8 cellular contexts compared by ENCODE assay signal in the genomic region with DNA sequence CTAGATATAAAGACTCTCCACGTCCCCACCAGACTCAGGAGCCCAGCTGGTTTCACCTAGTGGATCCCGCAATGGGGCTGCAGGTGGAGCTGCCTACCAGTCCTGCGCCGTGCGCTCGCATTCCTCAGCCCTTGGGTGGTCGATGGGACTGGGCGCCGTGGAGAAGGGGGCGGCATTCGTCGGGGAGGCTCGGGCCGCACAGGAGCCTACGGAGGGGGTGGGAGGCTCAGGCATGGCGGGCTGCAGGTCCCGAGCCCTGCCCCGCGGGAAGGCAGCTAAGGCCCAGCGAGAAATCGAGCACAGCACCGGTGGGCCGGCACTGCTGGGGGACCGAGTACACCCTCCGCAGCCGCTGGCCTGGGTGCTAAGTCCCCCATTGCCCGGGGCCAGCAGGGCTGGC. TPM values are rescaled to one million over a fixed set of nuclear protein-coding genes. Genes with fewer than 3 reads are reported as not detected.
A peak's percentile ranks its signal among the peaks of the same experiment; 100 is the strongest.
DNase-seq lines count a peak whose midpoint lies in the region; ATAC-seq and TF ChIP-seq lines count a peak whose summit lies in the region.
"Not testable (repeated sequence)": the region's sequence is repeated elsewhere in the genome, so short reads cannot be mapped to it uniquely, and the experiment has no call there.

No MANE protein-coding gene starts in this region.

- H3K27ac Mint-ChIP-seq in WTC11 = not testable (repeated sequence)
- H3K27ac Mint-ChIP-seq in activated naive CD8-positive, alpha-beta T cell treated with anti-CD3 and anti-CD28 coated beads for 36 hours = peak overlapping the region; percentile 96
- H3K27ac Mint-ChIP-seq in dendritic cell treated with granulocyte-macrophage colony-stimulating factor and Interleukin-4, amounts not matched to agents 40 ng/mL and 50 ng/mL, for 4 days = peak overlapping the region; percentile 60
- peak overlapping the region in 2 of 3 experiments; percentile 8 to 93 for H3K27ac Mint-ChIP-seq in nephron
- H3K27ac Mint-ChIP-seq in stimulated activated memory B cell treated with anti-CD40 and anti-IgM and Interleukin-4, amounts not matched to agents 10 μg/mL and 1 μg/mL and 100 μg/mL, for 72 hours = peak overlapping the region; percentile 38

- not testable (repeated sequence) for H3K36me3 ChIP-seq in upper lobe of right lung

- not testable (repeated sequence) for DNase-seq in WTC11 (ENCODE audit: low spot score); activated naive CD8-positive, alpha-beta T cell treated with anti-CD3 and anti-CD28 coated beads for 36 hours
- DNase-seq in cardiac septum (ENCODE audit: low spot score) (peak; percentile 29), upper lobe of right lung (peak; percentile 58)

- peak overlapping the region; percentile 30 for H3K27ac ChIP-seq in C4-2B
- H3K27ac ChIP-seq in upper lobe of right lung = not testable (repeated sequence)

- intact Hi-C loops in dendritic cell treated with granulocyte-macrophage colony-stimulating factor and Interleukin-4, amounts not matched to agents 40 ng/mL and 50 ng/mL, for 4 days (cut with micrococcal nuclease); cardiac septum (cut with DNase I); upper lobe of right lung (cut with DNase I): not testable (repeated sequence)

- H3K9me3 ChIP-seq in upper lobe of right lung = not testable (repeated sequence)

- not testable (repeated sequence) for H3K27me3 Mint-ChIP-seq in WTC11 (ENCODE audit: low read depth); activated naive CD8-positive, alpha-beta T cell treated with anti-CD3 and anti-CD28 coated beads for 36 hours; nephron (ENCODE audit: low read depth); stimulated activated memory B cell treated with anti-CD40 and anti-IgM and Interleukin-4, amounts not matched to agents 10 μg/mL and 1 μg/mL and 100 μg/mL, for 72 hours
- H3K27me3 Mint-ChIP-seq in dendritic cell treated with granulocyte-macrophage colony-stimulating factor and Interleukin-4, amounts not matched to agents 40 ng/mL and 50 ng/mL, for 4 days = peaks cover 12% of the 10 kb centered on the region

- H3K36me3 Mint-ChIP-seq in WTC11; activated naive CD8-positive, alpha-beta T cell treated with anti-CD3 and anti-CD28 coated beads for 36 hours; dendritic cell treated with granulocyte-macrophage colony-stimulating factor and Interleukin-4, amounts not matched to agents 40 ng/mL and 50 ng/mL, for 4 days (ENCODE audit: low read depth); nephron (ENCODE audit: low read depth); stimulated activated memory B cell treated with anti-CD40 and anti-IgM and Interleukin-4, amounts not matched to agents 10 μg/mL and 1 μg/mL and 100 μg/mL, for 72 hours: not testable (repeated sequence)

- H3K4me3 ChIP-seq in upper lobe of right lung = not testable (repeated sequence)

- H3K4me3 Mint-ChIP-seq in WTC11; activated naive CD8-positive, alpha-beta T cell treated with anti-CD3 and anti-CD28 coated beads for 36 hours; dendritic cell treated with granulocyte-macrophage colony-stimulating factor and Interleukin-4, amounts not matched to agents 40 ng/mL and 50 ng/mL, for 4 days; nephron; stimulated activated memory B cell treated with anti-CD40 and anti-IgM and Interleukin-4, amounts not matched to agents 10 μg/mL and 1 μg/mL and 100 μg/mL, for 72 hours: not testable (repeated sequence)

- not testable (repeated sequence) for H3K4me1 ChIP-seq in upper lobe of right lung

- POLR2A ChIA-PET in WTC11 (lab: Charles Lee) = not testable (repeated sequence)

- not testable (repeated sequence) for ATAC-seq in WTC11; stimulated activated memory B cell treated with anti-CD40 and anti-IgM and Interleukin-4, amounts not matched to agents 10 μg/mL and 1 μg/mL and 100 μg/mL, for 72 hours; upper lobe of right lung

- TF ChIP-seq CTCF in C4-2B (conservative IDR thresholded peaks at IDR 0.05); WTC11 (IDR thresholded peaks at IDR 0.05); nephron (IDR thresholded peaks at IDR 0.05; ENCODE audit: unreplicated experiment in 3 of 3); upper lobe of right lung (IDR thresholded peaks at IDR 0.05): not testable (repeated sequence)

- H3K4me1 Mint-ChIP-seq in WTC11 (peaks cover 27% of the 10 kb centered on the region), nephron (peaks cover 44% of the 10 kb centered on the region)
- H3K4me1 Mint-ChIP-seq in activated naive CD8-positive, alpha-beta T cell treated with anti-CD3 and anti-CD28 coated beads for 36 hours = peaks cover 13% of the 10 kb centered on the region
- H3K4me1 Mint-ChIP-seq in dendritic cell treated with granulocyte-macrophage colony-stimulating factor and Interleukin-4, amounts not matched to agents 40 ng/mL and 50 ng/mL, for 4 days (ENCODE audit: low read depth) = peaks cover 36% of the 10 kb centered on the region
- peaks cover 27% of the 10 kb centered on the region for H3K4me1 Mint-ChIP-seq in stimulated activated memory B cell treated with anti-CD40 and anti-IgM and Interleukin-4, amounts not matched to agents 10 μg/mL and 1 μg/mL and 100 μg/mL, for 72 hours

- H3K9me3 Mint-ChIP-seq in WTC11; activated naive CD8-positive, alpha-beta T cell treated with anti-CD3 and anti-CD28 coated beads for 36 hours; dendritic cell treated with granulocyte-macrophage colony-stimulating factor and Interleukin-4, amounts not matched to agents 40 ng/mL and 50 ng/mL, for 4 days; nephron; stimulated activated memory B cell treated with anti-CD40 and anti-IgM and Interleukin-4, amounts not matched to agents 10 μg/mL and 1 μg/mL and 100 μg/mL, for 72 hours: not testable (repeated sequence)

- H3K27me3 ChIP-seq in upper lobe of right lung = not testable (repeated sequence)

- CTCF ChIA-PET in WTC11 (lab: Charles Lee) = interaction anchor here (0.6 to 3.2 kb wide), 8 partner anchors 15 to 286 kb away, joined by 3 to 15 read pairs (median 4); no protein-coding TSS in a partner anchor

TF ChIP-seq in WTC11, 78 proteins besides CTCF, POLR2A, EP300 and RAD21:
- TF ChIP-seq NFYB (CRISPR knock-in tag; conservative IDR thresholded peaks at IDR 0.05; ENCODE audit: low read depth) = 0 out of 2 replicates have a peak, but pooled peaks have one; percentile 2

RNA-seq across cellular contexts. Expression of a gene that starts 34.0 kb away (rescaled TPM):
- 32.9 to 36.9 TPM (median 36.6 TPM) in 3 replicates for total RNA-seq in WTC11 (2021)
- total RNA-seq in activated naive CD8-positive, alpha-beta T cell treated with anti-CD3 and anti-CD28 coated beads for 36 hours = 1 to 10 TPM; 5.1 to 5.4 TPM
- total RNA-seq in cardiac septum = 1.1 TPM
- 15.4 TPM for total RNA-seq in upper lobe of right lung

RNA-seq across cellular contexts. Expression of a gene that starts 35.7 kb away (rescaled TPM):
- 190 to 199 TPM (median 192 TPM) in 3 replicates for total RNA-seq in WTC11 (2021)
- 100 to 1,000 TPM; 161 to 169 TPM for total RNA-seq in activated naive CD8-positive, alpha-beta T cell treated with anti-CD3 and anti-CD28 coated beads for 36 hours
- total RNA-seq in cardiac septum = 168 TPM
- total RNA-seq in upper lobe of right lung = 132 TPM
